13 cellular contexts compared by ENCODE assay signal in the genomic region with DNA sequence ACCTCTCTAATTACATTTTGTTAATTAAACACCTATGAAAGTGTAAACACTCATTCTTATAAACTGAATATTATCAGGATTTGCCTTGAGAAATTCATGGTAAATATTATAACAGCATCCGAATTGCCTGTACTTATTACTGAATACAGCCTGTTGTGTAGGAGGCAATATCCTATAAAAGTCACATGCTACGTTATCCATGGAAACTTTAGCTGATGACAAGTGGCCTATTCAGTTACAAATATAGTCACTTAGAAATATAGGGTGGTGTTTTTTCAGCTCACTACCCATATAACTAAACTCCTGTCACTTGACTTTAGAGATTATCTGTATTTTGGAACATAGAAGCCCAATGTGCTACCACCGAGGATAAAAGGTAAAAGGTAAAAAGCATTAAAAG.
DNase-seq lines count a peak whose midpoint lies in the region; ATAC-seq and TF ChIP-seq lines count a peak whose summit lies in the region.
"Had no signal": no experiment of that assay in that cellular context is flagged by ENCODE, and none has a peak within 500 bp of the region (broad histone marks: within the 10 kb centered on the region; RNA-seq: fewer than 3 reads in every experiment).

No MANE protein-coding gene starts in this region.

- peaks cover 25% of the 10 kb centered on the region for H3K36me3 Mint-ChIP-seq in T-helper 2 cell treated with Interferon-gamma antibody and Interleukin-4, amounts not matched to agents 5 μg/mL and 100 μg/mL, for 36 hours (ENCODE audit: low read depth)
- H3K36me3 Mint-ChIP-seq in CD8-positive, alpha-beta memory T cell = no peaks in the 10 kb centered on the region
- H3K36me3 Mint-ChIP-seq in activated naive CD8-positive, alpha-beta T cell = peaks cover 4% of the 10 kb centered on the region
- H3K36me3 Mint-ChIP-seq: stimulated activated naive B cell treated with anti-CD40 and anti-IgM and Interleukin-4, amounts not matched to agents 10 μg/mL and 1 μg/mL and 100 μg/mL, for 72 hours had no signal

- no peak overlapping the region for H2BK15ac ChIP-seq in mesenchymal stem cell (ENCODE audit: low read depth, poor library complexity, severe bottlenecking)

- POLR2A ChIA-PET in CD8-positive, alpha-beta memory T cell (lab: Charles Lee) = no interaction called here

- H3K27me3 Mint-ChIP-seq in T-helper 2 cell treated with Interferon-gamma antibody and Interleukin-4, amounts not matched to agents 5 μg/mL and 100 μg/mL, for 36 hours (ENCODE audit: low read depth) = no peaks in the 10 kb centered on the region
- no peaks in the 10 kb centered on the region for H3K27me3 Mint-ChIP-seq in CD8-positive, alpha-beta memory T cell
- H3K27me3 Mint-ChIP-seq in activated naive CD8-positive, alpha-beta T cell = no peaks in the 10 kb centered on the region
- H3K27me3 Mint-ChIP-seq: dendritic cell treated with granulocyte-macrophage colony-stimulating factor and Interleukin-4, amounts not matched to agents 40 ng/mL and 50 ng/mL, for 4 days; stimulated activated naive B cell treated with anti-CD40 and anti-IgM and Interleukin-4, amounts not matched to agents 10 μg/mL and 1 μg/mL and 100 μg/mL, for 72 hours had no signal

- H3K4me2 ChIP-seq in mesenchymal stem cell (ENCODE audit: low read length, poor library complexity, severe bottlenecking) = no peak overlapping the region

- no peak for TF ChIP-seq CTCF in dorsolateral prefrontal cortex (IDR thresholded peaks at IDR 0.05 in 54 of 56, conservative IDR thresholded peaks at IDR 0.05 in 2 of 56; ENCODE audit: low read depth in 1 of 56, partially characterized antibody in 56 of 56)

- peaks cover 92% of the 10 kb centered on the region for H3K4me1 ChIP-seq in CD8-positive, alpha-beta memory T cell (ENCODE audit: insufficient read depth, low read length)
- peaks cover 3% of the 10 kb centered on the region for H3K4me1 ChIP-seq in mesenchymal stem cell (ENCODE audit: control insufficient read depth, insufficient read depth, low read depth, low read length)

- no peak overlapping the region for H4K91ac ChIP-seq in mesenchymal stem cell (ENCODE audit: low read length)

- H3K9me3 ChIP-seq in CD8-positive, alpha-beta memory T cell (ENCODE audit: low read length) = no peaks in the 10 kb centered on the region
- no peaks in the 10 kb centered on the region for H3K9me3 ChIP-seq in mesenchymal stem cell (ENCODE audit: control insufficient read depth, low read length)
- H3K9me3 ChIP-seq: sigmoid colon had no signal

- no peak overlapping the region for H3K27ac ChIP-seq in CD8-positive, alpha-beta memory T cell (ENCODE audit: low read depth, low read length)
- H3K27ac ChIP-seq in mesenchymal stem cell (ENCODE audit: low read length, poor library complexity, severe bottlenecking) = no peak overlapping the region
- peak overlapping the region in 2 of 59 donors; percentile 2 to 54 for H3K27ac ChIP-seq in dorsolateral prefrontal cortex

- no peaks in the 10 kb centered on the region for H3K9me3 Mint-ChIP-seq in T-helper 2 cell treated with Interferon-gamma antibody and Interleukin-4, amounts not matched to agents 5 μg/mL and 100 μg/mL, for 36 hours
- no peaks in the 10 kb centered on the region for H3K9me3 Mint-ChIP-seq in CD8-positive, alpha-beta memory T cell
- H3K9me3 Mint-ChIP-seq in activated naive CD8-positive, alpha-beta T cell (ENCODE audit: low read depth) = no peaks in the 10 kb centered on the region
- H3K9me3 Mint-ChIP-seq: dendritic cell treated with granulocyte-macrophage colony-stimulating factor and Interleukin-4, amounts not matched to agents 40 ng/mL and 50 ng/mL, for 4 days; stimulated activated naive B cell treated with anti-CD40 and anti-IgM and Interleukin-4, amounts not matched to agents 10 μg/mL and 1 μg/mL and 100 μg/mL, for 72 hours had no signal

- WGBS in mesenchymal stem cell = 100% methylated on average over 1 of the region's 3 CpGs

- no peak overlapping the region for H2BK120ac ChIP-seq in mesenchymal stem cell (ENCODE audit: low read depth, low read length)

- intact Hi-C loops in dorsolateral prefrontal cortex (cut with DNase I) = loop anchor here (5.0 to 10.0 kb wide), 2 partner anchors 372 to 495 kb away; partner anchors contain the start of gene INPP4B (in 1 of the 2)

- H3K23ac ChIP-seq in mesenchymal stem cell (ENCODE audit: low read length in 2 of 2) = no peak overlapping the region

- ATAC-seq in HG03469 (IDR thresholded peaks at IDR 0.05; ENCODE audit: unreplicated experiment) = no peak
- ATAC-seq: stimulated activated naive B cell treated with anti-CD40 and anti-IgM and Interleukin-4, amounts not matched to agents 10 μg/mL and 1 μg/mL and 100 μg/mL, for 72 hours had no signal

- H3K27me3 ChIP-seq in CD8-positive, alpha-beta memory T cell (ENCODE audit: insufficient read depth, low read length, poor library complexity, severe bottlenecking) = no peaks in the 10 kb centered on the region
- H3K27me3 ChIP-seq in mesenchymal stem cell (ENCODE audit: control insufficient read depth in 1 of 2, insufficient read depth in 1 of 2, low read length in 2 of 2) = no peaks in the 10 kb centered on the region
- no peaks in the 10 kb centered on the region for H3K27me3 ChIP-seq in dorsolateral prefrontal cortex
- H3K27me3 ChIP-seq: sigmoid colon had no signal

- H3K18ac ChIP-seq in mesenchymal stem cell (ENCODE audit: low read depth in 1 of 2, low read length in 2 of 2) = no peak overlapping the region

- DNase-seq in T-helper 2 cell treated with Interferon-gamma antibody and Interleukin-4, amounts not matched to agents 5 μg/mL and 100 μg/mL, for 36 hours (ENCODE audit: low spot score) = no peak
- DNase-seq in T-helper 2 cell (no peak), mesenchymal stem cell (no peak), A172 (ENCODE audit: low spot score) (no peak), dorsolateral prefrontal cortex (no peak)
- DNase-seq in CD8-positive, alpha-beta memory T cell = no peak
- DNase-seq: sigmoid colon; stimulated activated naive B cell treated with anti-CD40 and anti-IgM and Interleukin-4, amounts not matched to agents 10 μg/mL and 1 μg/mL and 100 μg/mL, for 72 hours had no signal

- H3K4me1 Mint-ChIP-seq in T-helper 2 cell treated with Interferon-gamma antibody and Interleukin-4, amounts not matched to agents 5 μg/mL and 100 μg/mL, for 36 hours (ENCODE audit: low read depth) = peaks cover 88% of the 10 kb centered on the region
- peaks cover 90 to 100% (median 100%) of the 10 kb centered on the region in 3 donors for H3K4me1 Mint-ChIP-seq in CD8-positive, alpha-beta memory T cell
- H3K4me1 Mint-ChIP-seq in activated naive CD8-positive, alpha-beta T cell (ENCODE audit: low read depth) = peaks cover 99% of the 10 kb centered on the region

- CTCF ChIA-PET in CD8-positive, alpha-beta memory T cell (lab: Charles Lee) = interaction anchor here (1.0 to 6.8 kb wide), 14 partner anchors 8 to 369 kb away, joined by 3 to 64 read pairs (median 6); no protein-coding TSS in a partner anchor

- H2BK12ac ChIP-seq in mesenchymal stem cell (ENCODE audit: low read length in 2 of 2) = no peak overlapping the region

- no peak overlapping the region for H3K4me3 ChIP-seq in CD8-positive, alpha-beta memory T cell (ENCODE audit: low read length)
- H3K4me3 ChIP-seq in mesenchymal stem cell (ENCODE audit: insufficient read depth in 1 of 2, low read depth in 1 of 2, low read length in 2 of 2) (no peak overlapping the region), dorsolateral prefrontal cortex (no peak overlapping the region)
- H3K4me3 ChIP-seq: lung, sigmoid colon had no signal

- H3K4ac ChIP-seq in mesenchymal stem cell (ENCODE audit: low read depth in 1 of 2, low read length in 2 of 2) = no peak overlapping the region

- H3K14ac ChIP-seq in mesenchymal stem cell (ENCODE audit: low read length in 2 of 2) = no peak overlapping the region

- H2AFZ ChIP-seq in mesenchymal stem cell (ENCODE audit: low read depth, low read length) = no peak overlapping the region

- peak overlapping the region; percentile 16 for H3K9ac ChIP-seq in mesenchymal stem cell (ENCODE audit: low read length)

- peak overlapping the region; percentile 71 for H3K4me3 Mint-ChIP-seq in T-helper 2 cell treated with Interferon-gamma antibody and Interleukin-4, amounts not matched to agents 5 μg/mL and 100 μg/mL, for 36 hours
- peak overlapping the region in 1 of 7 donors; percentile 50 for H3K4me3 Mint-ChIP-seq in CD8-positive, alpha-beta memory T cell
- H3K4me3 Mint-ChIP-seq in activated naive CD8-positive, alpha-beta T cell = peak overlapping the region; percentile 33
- H3K4me3 Mint-ChIP-seq: dendritic cell treated with granulocyte-macrophage colony-stimulating factor and Interleukin-4, amounts not matched to agents 40 ng/mL and 50 ng/mL, for 4 days; neural crest cell; stimulated activated naive B cell treated with anti-CD40 and anti-IgM and Interleukin-4, amounts not matched to agents 10 μg/mL and 1 μg/mL and 100 μg/mL, for 72 hours had no signal

- H3K27ac Mint-ChIP-seq in T-helper 2 cell treated with Interferon-gamma antibody and Interleukin-4, amounts not matched to agents 5 μg/mL and 100 μg/mL, for 36 hours = no peak overlapping the region
- H3K27ac Mint-ChIP-seq in CD8-positive, alpha-beta memory T cell = peak overlapping the region in 6 of 8 donors; percentile 2 to 83 (median 38)
- peak overlapping the region; percentile 96 for H3K27ac Mint-ChIP-seq in activated naive CD8-positive, alpha-beta T cell
- H3K27ac Mint-ChIP-seq: dendritic cell treated with granulocyte-macrophage colony-stimulating factor and Interleukin-4, amounts not matched to agents 40 ng/mL and 50 ng/mL, for 4 days; stimulated activated naive B cell treated with anti-CD40 and anti-IgM and Interleukin-4, amounts not matched to agents 10 μg/mL and 1 μg/mL and 100 μg/mL, for 72 hours had no signal

- H4K8ac ChIP-seq in mesenchymal stem cell (ENCODE audit: low read length) = no peak overlapping the region

- H3K79me1 ChIP-seq in mesenchymal stem cell (replicated peaks; ENCODE audit: low read length, poor library complexity, severe bottlenecking) = peaks cover 17% of the 10 kb centered on the region

- no peak overlapping the region for H2AK5ac ChIP-seq in mesenchymal stem cell (ENCODE audit: low read length, severe bottlenecking)

- no peak overlapping the region for H2BK5ac ChIP-seq in mesenchymal stem cell (ENCODE audit: low read depth, low read length, poor library complexity, severe bottlenecking)

- no peaks in the 10 kb centered on the region for H3K36me3 ChIP-seq in CD8-positive, alpha-beta memory T cell (ENCODE audit: insufficient read depth, low read length)
- no peaks in the 10 kb centered on the region for H3K36me3 ChIP-seq in mesenchymal stem cell (ENCODE audit: control insufficient read depth in 1 of 2, insufficient read depth in 2 of 2, low read depth in 1 of 2, low read length in 2 of 2)
- H3K36me3 ChIP-seq: sigmoid colon had no signal
